In the genomic region with DNA sequence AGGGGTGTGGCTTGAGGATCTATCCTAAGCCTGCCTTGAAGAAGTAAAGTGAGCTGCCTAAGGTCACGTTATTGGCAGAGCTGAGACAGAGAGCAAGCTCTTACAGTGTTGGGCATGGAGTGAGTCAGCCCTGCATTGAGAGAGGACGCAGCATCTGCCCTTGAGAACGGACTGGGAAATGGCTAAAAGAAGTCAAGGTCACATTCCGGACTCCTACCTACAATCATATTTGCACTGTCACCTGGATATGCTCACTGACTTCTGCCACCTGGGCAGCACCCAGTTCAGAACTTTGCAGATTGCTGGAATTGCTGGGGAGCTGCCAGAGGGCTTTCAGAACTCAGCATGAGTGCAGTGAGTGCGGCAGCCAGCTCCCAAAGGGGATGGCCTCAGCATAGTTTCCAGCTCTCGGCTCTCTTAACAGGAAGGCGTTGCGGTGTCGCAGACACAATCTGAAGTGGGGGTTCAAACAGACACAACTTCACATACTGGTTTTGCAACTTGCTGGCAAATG, we compare ENCODE assay signal across 1 cellular context.
TF ChIP-seq lines count a peak whose summit lies in the region.

No MANE protein-coding gene starts in this region.

TF ChIP-seq in K562, 482 proteins besides CTCF, POLR2A, EP300 and RAD21 (continued from another document):
- TF ChIP-seq, protein P1, sequence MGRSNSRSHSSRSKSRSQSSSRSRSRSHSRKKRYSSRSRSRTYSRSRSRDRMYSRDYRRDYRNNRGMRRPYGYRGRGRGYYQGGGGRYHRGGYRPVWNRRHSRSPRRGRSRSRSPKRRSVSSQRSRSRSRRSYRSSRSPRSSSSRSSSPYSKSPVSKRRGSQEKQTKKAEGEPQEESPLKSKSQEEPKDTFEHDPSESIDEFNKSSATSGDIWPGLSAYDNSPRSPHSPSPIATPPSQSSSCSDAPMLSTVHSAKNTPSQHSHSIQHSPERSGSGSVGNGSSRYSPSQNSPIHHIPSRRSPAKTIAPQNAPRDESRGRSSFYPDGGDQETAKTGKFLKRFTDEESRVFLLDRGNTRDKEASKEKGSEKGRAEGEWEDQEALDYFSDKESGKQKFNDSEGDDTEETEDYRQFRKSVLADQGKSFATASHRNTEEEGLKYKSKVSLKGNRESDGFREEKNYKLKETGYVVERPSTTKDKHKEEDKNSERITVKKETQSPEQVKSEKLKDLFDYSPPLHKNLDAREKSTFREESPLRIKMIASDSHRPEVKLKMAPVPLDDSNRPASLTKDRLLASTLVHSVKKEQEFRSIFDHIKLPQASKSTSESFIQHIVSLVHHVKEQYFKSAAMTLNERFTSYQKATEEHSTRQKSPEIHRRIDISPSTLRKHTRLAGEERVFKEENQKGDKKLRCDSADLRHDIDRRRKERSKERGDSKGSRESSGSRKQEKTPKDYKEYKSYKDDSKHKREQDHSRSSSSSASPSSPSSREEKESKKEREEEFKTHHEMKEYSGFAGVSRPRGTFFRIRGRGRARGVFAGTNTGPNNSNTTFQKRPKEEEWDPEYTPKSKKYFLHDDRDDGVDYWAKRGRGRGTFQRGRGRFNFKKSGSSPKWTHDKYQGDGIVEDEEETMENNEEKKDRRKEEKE (IDR thresholded peaks at IDR 0.05; ENCODE audit: borderline replicate concordance in 1 of 2, control insufficient read depth in 1 of 2, low read depth in 2 of 2, low read length in 1 of 2), result no peak
- 0 out of 4 replicates have a peak, but pooled peaks of 1 of the 2 experiments have one; percentile 27 for TF ChIP-seq TEAD1 (CRISPR knock-in tag; IDR thresholded peaks at IDR 0.05)
- TF ChIP-seq, protein P2, sequence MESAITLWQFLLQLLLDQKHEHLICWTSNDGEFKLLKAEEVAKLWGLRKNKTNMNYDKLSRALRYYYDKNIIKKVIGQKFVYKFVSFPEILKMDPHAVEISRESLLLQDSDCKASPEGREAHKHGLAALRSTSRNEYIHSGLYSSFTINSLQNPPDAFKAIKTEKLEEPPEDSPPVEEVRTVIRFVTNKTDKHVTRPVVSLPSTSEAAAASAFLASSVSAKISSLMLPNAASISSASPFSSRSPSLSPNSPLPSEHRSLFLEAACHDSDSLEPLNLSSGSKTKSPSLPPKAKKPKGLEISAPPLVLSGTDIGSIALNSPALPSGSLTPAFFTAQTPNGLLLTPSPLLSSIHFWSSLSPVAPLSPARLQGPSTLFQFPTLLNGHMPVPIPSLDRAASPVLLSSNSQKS (CRISPR knock-in tag; IDR thresholded peaks at IDR 0.05), result no peak
- no peak for TF ChIP-seq DDX20 (tag; IDR thresholded peaks at IDR 0.05; ENCODE audit: low read depth)
- TF ChIP-seq, protein P3, sequence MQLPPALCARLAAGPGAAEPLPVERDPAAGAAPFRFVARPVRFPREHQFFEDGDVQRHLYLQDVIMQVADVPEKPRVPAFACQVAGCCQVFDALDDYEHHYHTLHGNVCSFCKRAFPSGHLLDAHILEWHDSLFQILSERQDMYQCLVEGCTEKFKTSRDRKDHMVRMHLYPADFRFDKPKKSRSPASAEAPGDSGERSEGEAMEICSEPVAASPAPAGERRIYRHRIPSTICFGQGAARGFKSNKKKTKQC (CRISPR knock-in tag; IDR thresholded peaks at IDR 0.05), result no peak
TF ChIP-seq in K562: peak in this region for 13.
